ENCODE assay signal across 1 cellular context in the genomic region with DNA sequence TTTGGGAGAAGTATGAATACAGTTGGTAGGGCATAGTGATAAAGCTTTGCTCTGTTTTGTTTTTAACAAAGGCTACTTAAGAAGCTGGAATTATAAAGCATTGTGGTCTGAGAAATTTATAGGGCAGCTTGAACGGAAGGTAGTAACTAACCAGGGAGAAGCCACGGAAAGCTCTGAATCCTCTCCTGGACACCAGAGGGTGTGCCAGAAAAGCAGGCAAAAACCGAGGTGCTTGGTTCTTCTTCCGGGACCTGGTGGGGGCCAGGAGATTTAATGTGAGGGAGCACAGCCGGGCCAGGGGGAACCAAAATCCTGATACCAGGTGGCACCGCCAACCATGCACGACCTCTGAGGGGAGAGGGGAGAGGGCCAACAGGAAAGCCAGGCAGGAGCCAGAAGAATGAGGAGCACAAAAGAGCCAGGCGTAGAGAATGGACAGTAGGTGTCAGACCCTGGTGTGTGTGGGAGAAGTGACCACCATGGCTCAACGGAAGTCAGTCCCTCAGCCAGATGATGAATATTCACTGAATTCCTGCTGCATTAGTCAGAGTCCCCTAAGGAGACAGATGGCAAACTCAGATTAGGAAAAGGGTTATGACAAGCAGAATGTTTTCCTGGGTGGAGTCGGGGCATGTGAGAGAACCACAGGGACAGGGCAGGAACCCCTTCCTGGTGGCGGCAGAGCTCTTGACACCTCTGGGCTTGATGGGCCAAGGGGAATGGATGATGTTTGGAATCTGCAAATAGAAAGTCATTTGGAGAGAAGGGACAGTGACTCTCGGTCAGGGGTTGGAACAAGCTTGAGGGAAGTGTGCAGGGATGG.
TF ChIP-seq lines count a peak whose summit lies in the region.

No MANE protein-coding gene starts in this region.

TF ChIP-seq in K562, 482 proteins besides CTCF, POLR2A, EP300 and RAD21 (continued from another document):
- TF ChIP-seq ZC3H4 (CRISPR knock-in tag; IDR thresholded peaks at IDR 0.05; ENCODE audit: borderline replicate concordance) = no peak
- peak; percentile 77 for TF ChIP-seq MTA3 (IDR thresholded peaks at IDR 0.05; ENCODE audit: borderline replicate concordance)
- TF ChIP-seq, protein P1, sequence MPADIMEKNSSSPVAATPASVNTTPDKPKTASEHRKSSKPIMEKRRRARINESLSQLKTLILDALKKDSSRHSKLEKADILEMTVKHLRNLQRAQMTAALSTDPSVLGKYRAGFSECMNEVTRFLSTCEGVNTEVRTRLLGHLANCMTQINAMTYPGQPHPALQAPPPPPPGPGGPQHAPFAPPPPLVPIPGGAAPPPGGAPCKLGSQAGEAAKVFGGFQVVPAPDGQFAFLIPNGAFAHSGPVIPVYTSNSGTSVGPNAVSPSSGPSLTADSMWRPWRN (IDR thresholded peaks at IDR 0.05; ENCODE audit: low read depth) = no peak
- TF ChIP-seq YBX1 (IDR thresholded peaks at IDR 0.05) = no peak
- TF ChIP-seq RBM22 (IDR thresholded peaks at IDR 0.05; ENCODE audit: low read depth, low read length, poor library complexity, severe bottlenecking) = no peak
- no peak for TF ChIP-seq MAFK (IDR thresholded peaks at IDR 0.05; ENCODE audit: low read length)
- TF ChIP-seq PRPF4 (IDR thresholded peaks at IDR 0.05; ENCODE audit: insufficient read depth, low read depth, low read length, poor library complexity, severe bottlenecking) = no peak
- no peak for TF ChIP-seq ZNF124 (CRISPR knock-in tag; IDR thresholded peaks at IDR 0.05)
- TF ChIP-seq GABPA (tag; conservative IDR thresholded peaks at IDR 0.05; ENCODE audit: low read depth) = peak; percentile 55; the same call in 1 of the 2 replicates
- TF ChIP-seq IRF2 (CRISPR knock-in tag; IDR thresholded peaks at IDR 0.05) = no peak
- no peak for TF ChIP-seq ZNF23 (CRISPR knock-in tag; IDR thresholded peaks at IDR 0.05)
- TF ChIP-seq, protein P2, sequence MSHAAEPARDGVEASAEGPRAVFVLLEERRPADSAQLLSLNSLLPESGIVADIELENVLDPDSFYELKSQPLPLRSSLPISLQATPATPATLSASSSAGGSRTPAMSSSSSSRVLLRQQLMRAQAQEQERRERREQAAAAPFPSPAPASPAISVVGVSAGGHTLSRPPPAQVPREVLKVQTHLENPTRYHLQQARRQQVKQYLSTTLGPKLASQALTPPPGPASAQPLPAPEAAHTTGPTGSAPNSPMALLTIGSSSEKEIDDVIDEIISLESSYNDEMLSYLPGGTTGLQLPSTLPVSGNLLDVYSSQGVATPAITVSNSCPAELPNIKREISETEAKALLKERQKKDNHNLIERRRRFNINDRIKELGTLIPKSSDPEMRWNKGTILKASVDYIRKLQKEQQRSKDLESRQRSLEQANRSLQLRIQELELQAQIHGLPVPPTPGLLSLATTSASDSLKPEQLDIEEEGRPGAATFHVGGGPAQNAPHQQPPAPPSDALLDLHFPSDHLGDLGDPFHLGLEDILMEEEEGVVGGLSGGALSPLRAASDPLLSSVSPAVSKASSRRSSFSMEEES (CRISPR knock-in tag; IDR thresholded peaks at IDR 0.05) = no peak
- no peak for TF ChIP-seq ZNF830 (CRISPR knock-in tag; IDR thresholded peaks at IDR 0.05)
- TF ChIP-seq MTA2 (IDR thresholded peaks at IDR 0.05; ENCODE audit: low read depth) = peak; percentile 76
- peak; percentile 37 for TF ChIP-seq NFIC (IDR thresholded peaks at IDR 0.05)
- no peak for TF ChIP-seq ZNF384 (IDR thresholded peaks at IDR 0.05; ENCODE audit: low read depth, low read length)
- TF ChIP-seq, protein P3, sequence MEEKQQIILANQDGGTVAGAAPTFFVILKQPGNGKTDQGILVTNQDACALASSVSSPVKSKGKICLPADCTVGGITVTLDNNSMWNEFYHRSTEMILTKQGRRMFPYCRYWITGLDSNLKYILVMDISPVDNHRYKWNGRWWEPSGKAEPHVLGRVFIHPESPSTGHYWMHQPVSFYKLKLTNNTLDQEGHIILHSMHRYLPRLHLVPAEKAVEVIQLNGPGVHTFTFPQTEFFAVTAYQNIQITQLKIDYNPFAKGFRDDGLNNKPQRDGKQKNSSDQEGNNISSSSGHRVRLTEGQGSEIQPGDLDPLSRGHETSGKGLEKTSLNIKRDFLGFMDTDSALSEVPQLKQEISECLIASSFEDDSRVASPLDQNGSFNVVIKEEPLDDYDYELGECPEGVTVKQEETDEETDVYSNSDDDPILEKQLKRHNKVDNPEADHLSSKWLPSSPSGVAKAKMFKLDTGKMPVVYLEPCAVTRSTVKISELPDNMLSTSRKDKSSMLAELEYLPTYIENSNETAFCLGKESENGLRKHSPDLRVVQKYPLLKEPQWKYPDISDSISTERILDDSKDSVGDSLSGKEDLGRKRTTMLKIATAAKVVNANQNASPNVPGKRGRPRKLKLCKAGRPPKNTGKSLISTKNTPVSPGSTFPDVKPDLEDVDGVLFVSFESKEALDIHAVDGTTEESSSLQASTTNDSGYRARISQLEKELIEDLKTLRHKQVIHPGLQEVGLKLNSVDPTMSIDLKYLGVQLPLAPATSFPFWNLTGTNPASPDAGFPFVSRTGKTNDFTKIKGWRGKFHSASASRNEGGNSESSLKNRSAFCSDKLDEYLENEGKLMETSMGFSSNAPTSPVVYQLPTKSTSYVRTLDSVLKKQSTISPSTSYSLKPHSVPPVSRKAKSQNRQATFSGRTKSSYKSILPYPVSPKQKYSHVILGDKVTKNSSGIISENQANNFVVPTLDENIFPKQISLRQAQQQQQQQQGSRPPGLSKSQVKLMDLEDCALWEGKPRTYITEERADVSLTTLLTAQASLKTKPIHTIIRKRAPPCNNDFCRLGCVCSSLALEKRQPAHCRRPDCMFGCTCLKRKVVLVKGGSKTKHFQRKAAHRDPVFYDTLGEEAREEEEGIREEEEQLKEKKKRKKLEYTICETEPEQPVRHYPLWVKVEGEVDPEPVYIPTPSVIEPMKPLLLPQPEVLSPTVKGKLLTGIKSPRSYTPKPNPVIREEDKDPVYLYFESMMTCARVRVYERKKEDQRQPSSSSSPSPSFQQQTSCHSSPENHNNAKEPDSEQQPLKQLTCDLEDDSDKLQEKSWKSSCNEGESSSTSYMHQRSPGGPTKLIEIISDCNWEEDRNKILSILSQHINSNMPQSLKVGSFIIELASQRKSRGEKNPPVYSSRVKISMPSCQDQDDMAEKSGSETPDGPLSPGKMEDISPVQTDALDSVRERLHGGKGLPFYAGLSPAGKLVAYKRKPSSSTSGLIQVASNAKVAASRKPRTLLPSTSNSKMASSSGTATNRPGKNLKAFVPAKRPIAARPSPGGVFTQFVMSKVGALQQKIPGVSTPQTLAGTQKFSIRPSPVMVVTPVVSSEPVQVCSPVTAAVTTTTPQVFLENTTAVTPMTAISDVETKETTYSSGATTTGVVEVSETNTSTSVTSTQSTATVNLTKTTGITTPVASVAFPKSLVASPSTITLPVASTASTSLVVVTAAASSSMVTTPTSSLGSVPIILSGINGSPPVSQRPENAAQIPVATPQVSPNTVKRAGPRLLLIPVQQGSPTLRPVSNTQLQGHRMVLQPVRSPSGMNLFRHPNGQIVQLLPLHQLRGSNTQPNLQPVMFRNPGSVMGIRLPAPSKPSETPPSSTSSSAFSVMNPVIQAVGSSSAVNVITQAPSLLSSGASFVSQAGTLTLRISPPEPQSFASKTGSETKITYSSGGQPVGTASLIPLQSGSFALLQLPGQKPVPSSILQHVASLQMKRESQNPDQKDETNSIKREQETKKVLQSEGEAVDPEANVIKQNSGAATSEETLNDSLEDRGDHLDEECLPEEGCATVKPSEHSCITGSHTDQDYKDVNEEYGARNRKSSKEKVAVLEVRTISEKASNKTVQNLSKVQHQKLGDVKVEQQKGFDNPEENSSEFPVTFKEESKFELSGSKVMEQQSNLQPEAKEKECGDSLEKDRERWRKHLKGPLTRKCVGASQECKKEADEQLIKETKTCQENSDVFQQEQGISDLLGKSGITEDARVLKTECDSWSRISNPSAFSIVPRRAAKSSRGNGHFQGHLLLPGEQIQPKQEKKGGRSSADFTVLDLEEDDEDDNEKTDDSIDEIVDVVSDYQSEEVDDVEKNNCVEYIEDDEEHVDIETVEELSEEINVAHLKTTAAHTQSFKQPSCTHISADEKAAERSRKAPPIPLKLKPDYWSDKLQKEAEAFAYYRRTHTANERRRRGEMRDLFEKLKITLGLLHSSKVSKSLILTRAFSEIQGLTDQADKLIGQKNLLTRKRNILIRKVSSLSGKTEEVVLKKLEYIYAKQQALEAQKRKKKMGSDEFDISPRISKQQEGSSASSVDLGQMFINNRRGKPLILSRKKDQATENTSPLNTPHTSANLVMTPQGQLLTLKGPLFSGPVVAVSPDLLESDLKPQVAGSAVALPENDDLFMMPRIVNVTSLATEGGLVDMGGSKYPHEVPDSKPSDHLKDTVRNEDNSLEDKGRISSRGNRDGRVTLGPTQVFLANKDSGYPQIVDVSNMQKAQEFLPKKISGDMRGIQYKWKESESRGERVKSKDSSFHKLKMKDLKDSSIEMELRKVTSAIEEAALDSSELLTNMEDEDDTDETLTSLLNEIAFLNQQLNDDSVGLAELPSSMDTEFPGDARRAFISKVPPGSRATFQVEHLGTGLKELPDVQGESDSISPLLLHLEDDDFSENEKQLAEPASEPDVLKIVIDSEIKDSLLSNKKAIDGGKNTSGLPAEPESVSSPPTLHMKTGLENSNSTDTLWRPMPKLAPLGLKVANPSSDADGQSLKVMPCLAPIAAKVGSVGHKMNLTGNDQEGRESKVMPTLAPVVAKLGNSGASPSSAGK (IDR thresholded peaks at IDR 0.05) = peak; percentile 97
- no peak for TF ChIP-seq ZNF316 (IDR thresholded peaks at IDR 0.05)
- no peak for TF ChIP-seq CBX8 (IDR thresholded peaks at IDR 0.05; ENCODE audit: borderline replicate concordance, extremely low read depth, low read depth, low read length, poor library complexity, severe bottlenecking)
- TF ChIP-seq, protein P4, sequence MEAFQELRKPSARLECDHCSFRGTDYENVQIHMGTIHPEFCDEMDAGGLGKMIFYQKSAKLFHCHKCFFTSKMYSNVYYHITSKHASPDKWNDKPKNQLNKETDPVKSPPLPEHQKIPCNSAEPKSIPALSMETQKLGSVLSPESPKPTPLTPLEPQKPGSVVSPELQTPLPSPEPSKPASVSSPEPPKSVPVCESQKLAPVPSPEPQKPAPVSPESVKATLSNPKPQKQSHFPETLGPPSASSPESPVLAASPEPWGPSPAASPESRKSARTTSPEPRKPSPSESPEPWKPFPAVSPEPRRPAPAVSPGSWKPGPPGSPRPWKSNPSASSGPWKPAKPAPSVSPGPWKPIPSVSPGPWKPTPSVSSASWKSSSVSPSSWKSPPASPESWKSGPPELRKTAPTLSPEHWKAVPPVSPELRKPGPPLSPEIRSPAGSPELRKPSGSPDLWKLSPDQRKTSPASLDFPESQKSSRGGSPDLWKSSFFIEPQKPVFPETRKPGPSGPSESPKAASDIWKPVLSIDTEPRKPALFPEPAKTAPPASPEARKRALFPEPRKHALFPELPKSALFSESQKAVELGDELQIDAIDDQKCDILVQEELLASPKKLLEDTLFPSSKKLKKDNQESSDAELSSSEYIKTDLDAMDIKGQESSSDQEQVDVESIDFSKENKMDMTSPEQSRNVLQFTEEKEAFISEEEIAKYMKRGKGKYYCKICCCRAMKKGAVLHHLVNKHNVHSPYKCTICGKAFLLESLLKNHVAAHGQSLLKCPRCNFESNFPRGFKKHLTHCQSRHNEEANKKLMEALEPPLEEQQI (IDR thresholded peaks at IDR 0.05) = no peak
- TF ChIP-seq CEBPG (CRISPR knock-in tag; IDR thresholded peaks at IDR 0.05) = no peak
- TF ChIP-seq CEBPG (tag; conservative IDR thresholded peaks at IDR 0.05 in 1 of 2, IDR thresholded peaks at IDR 0.05 in 1 of 2) = no peak
- TF ChIP-seq GATAD2A (IDR thresholded peaks at IDR 0.05) = peak; percentile 74; the same call in 1 of the 2 replicates
- no peak for TF ChIP-seq DACH1 (IDR thresholded peaks at IDR 0.05; ENCODE audit: partially characterized antibody)
- peak; percentile 60 for TF ChIP-seq CREM (IDR thresholded peaks at IDR 0.05; ENCODE audit: low read depth)
